Comparison of ENCODE assay signal across 25 cellular contexts in the genomic region with DNA sequence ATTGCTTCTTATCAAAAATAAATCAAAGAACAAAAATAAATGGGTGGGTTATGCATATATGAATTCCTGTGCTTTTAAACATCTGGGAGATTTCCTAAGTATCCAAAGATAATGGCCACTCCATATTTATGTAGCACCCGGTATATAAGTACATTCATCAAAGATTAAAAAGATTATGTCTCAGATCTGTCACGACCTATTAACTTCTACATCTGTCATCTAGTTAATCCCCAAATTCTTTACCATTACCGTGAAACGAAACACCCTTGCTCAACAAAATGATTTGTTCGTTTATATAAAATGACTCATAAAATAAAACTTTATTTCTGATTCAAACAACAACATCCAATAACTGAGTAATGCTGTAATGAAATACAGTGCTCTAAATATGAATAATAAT.
"Had no signal": no experiment of that assay in that cellular context is flagged by ENCODE, and none has a peak within 500 bp of the region (broad histone marks: within the 10 kb centered on the region; RNA-seq: fewer than 3 reads in every experiment).

No MANE protein-coding gene starts in this region.

- H3K27me3 ChIP-seq: dorsolateral prefrontal cortex, esophagus muscularis mucosa, foreskin keratinocyte, gastroesophageal sphincter, left lung, pancreas, right lobe of liver, stomach, thyroid gland had no signal

- H3K27ac ChIP-seq: dorsolateral prefrontal cortex, epithelial cell of prostate, esophagus muscularis mucosa, foreskin keratinocyte, gastroesophageal sphincter, heart right ventricle, left lung, neutrophil, pancreas, right lobe of liver, stomach, thyroid gland had no signal

- H3K4me1 ChIP-seq: foreskin keratinocyte, left lung, right lobe of liver, thyroid gland had no signal

- H3K9me3 ChIP-seq: esophagus muscularis mucosa, gastroesophageal sphincter, left lung, mucosa of descending colon, neutrophil, pancreas, right lobe of liver, stomach, thyroid gland had no signal

- H3K4me3 ChIP-seq: dorsolateral prefrontal cortex, esophagus muscularis mucosa, gastroesophageal sphincter, heart right ventricle, left lung, mucosa of descending colon, pancreas, right lobe of liver, smooth muscle cell, stomach, thyroid gland had no signal

- H3K36me3 ChIP-seq: esophagus muscularis mucosa, gastroesophageal sphincter, heart right ventricle, left lung, neutrophil, pancreas, right lobe of liver, stomach, thyroid gland had no signal

- DNase-seq: dorsolateral prefrontal cortex; effector CD4-positive, alpha-beta T cell; foreskin keratinocyte; glutamatergic neuron; heart right ventricle; hippocampal formation; left cardiac atrium; left lung; mesenchymal stem cell; mucosa of descending colon; naive B cell; pancreas; retina; right lobe of liver; stimulated activated CD4-positive, alpha-beta T cell treated with anti-CD3 and anti-CD28 coated beads, Interleukin-12 subunit alpha, Interleukin-12 subunit beta, amount 100 ng/mL, for 4 hours; stimulated activated CD4-positive, alpha-beta T cell treated with anti-CD3 and anti-CD28 coated beads, Interleukin-1b, Interleukin-23, amount 100 ng/mL, for 48 hours; stimulated activated CD4-positive, alpha-beta T cell treated with anti-CD3 and anti-CD28 coated beads, Interleukin-4, amount 100 ng/mL, for 24 hours; stimulated activated naive CD4-positive, alpha-beta T cell treated with Interleukin-2 at 50 U/mL for 16 hours; stomach; thyroid gland had no signal
